15 cellular contexts compared by ENCODE assay signal in the genomic region with DNA sequence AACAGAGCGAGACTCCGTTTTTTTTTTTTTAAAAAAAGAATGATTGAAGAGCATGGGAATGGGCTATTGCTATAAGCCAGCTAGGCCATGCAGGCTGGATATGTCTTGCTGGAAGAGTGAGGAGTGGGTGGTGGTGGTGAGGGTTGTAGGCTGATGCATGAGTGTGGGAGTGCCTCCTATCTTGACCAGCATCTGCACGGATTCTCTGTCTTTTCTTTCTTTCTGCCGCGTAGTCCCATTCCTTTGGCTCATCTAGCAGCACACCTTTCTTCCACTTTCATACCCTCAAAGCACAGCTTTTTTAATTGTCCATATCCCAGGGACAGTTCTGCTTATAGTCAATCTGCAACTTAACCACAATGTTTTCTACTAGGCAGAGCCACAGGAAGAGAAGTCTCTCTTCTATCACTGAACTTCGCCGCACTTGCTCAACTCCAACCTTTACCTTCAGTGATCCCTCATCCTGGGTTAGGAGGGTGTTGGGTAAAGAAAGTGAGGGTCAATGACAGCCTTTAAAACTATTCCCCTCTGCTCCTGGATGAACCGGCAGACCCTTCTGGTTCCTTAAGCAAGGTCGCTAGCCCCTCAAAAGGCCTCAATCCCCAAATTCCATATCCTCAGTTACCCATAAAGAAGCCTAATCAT. TPM values are rescaled to one million over a fixed set of nuclear protein-coding genes. Genes with fewer than 3 reads are reported as not detected.
"Had no signal": no experiment of that assay in that cellular context is flagged by ENCODE, and none has a peak within 500 bp of the region (broad histone marks: within the 10 kb centered on the region; RNA-seq: fewer than 3 reads in every experiment).

No MANE protein-coding gene starts in this region.

- H3K36me3 ChIP-seq: esophagus muscularis mucosa, pancreas, sigmoid colon had no signal

- H3K27ac ChIP-seq: esophagus muscularis mucosa, pancreas, sigmoid colon had no signal

- H3K9me3 ChIP-seq: esophagus muscularis mucosa, pancreas, sigmoid colon had no signal

- H3K27me3 ChIP-seq: esophagus muscularis mucosa, pancreas, sigmoid colon had no signal

- FAIRE-seq: colon, islet of Langerhans, pancreas had no signal

- H3K4me1 ChIP-seq: pancreas had no signal

- DNase-seq: activated CD4-positive, alpha-beta T cell treated with anti-CD3 and anti-CD28 coated beads, Interleukin-2, amount 50 U/mL, for 48 hours; activated naive CD4-positive, alpha-beta T cell treated with Interleukin-2 at 50 U/mL for 16 hours; effector CD4-positive, alpha-beta T cell; left colon; naive thymus-derived CD4-positive, alpha-beta T cell; stimulated activated CD4-positive, alpha-beta T cell treated with anti-CD3 and anti-CD28 coated beads, Interleukin-1b, Interleukin-23, amount 100 ng/mL, for 48 hours; trophoblast cell had no signal

- ATAC-seq: activated T-helper 17 cell treated with anti-CD3 and anti-CD28 coated beads, Interleukin-2, amount 50 U/mL, for 72 hours; left colon; naive thymus-derived CD4-positive, alpha-beta T cell had no signal

- H3K4me3 ChIP-seq: esophagus muscularis mucosa, pancreas, sigmoid colon had no signal

RNA-seq across cellular contexts. Expression of a gene that starts 15.2 kb away (rescaled TPM):
- total RNA-seq: lung microvascular endothelial cell, mononuclear cell had no signal
